Comparison of ENCODE assay signal across 20 cellular contexts in genomic region chr1:34926156-34926555, GRCh38. TPM values are rescaled to one million over a fixed set of nuclear protein-coding genes. Genes with fewer than 3 reads are reported as not detected.
DNase-seq lines count a peak whose midpoint lies in the region; ATAC-seq, FAIRE-seq and TF ChIP-seq lines count a peak whose summit lies in the region.
"Had no signal": no experiment of that assay in that cellular context is flagged by ENCODE, and none has a peak within 500 bp of the region (broad histone marks: within the 10 kb centered on the region; RNA-seq: fewer than 3 reads in every experiment).

No MANE protein-coding gene starts in this region.

- no peak overlapping the region for H2AFZ ChIP-seq in osteoblast (ENCODE audit: low read length)

- no peaks in the 10 kb centered on the region for H3K79me2 ChIP-seq in osteoblast (ENCODE audit: insufficient read depth, low read length)

- DNase-seq in H54 (ENCODE audit: insufficient read length, low spot score), result peak; percentile 50
- DNase-seq in M059J (ENCODE audit: low read depth), result peak; percentile 13
- DNase-seq in osteoblast (ENCODE audit: insufficient read length, low spot score, missing footprints), result peak; percentile 65
- no peak for DNase-seq in naive thymus-derived CD8-positive, alpha-beta T cell
- no peak for DNase-seq in NCI-H2107 (lab: John Stamatoyannopoulos, UW)
- DNase-seq: BE2C, EL, HFFc6, Kasumi-1, MM.1S, NCI-H1048, NCI-H1417 treated with DMSO at 0.1 percent for 48 hours, NCI-H187 treated with DMSO at 0.1 percent for 48 hours, NCI-H510A, OCI-M1 had no signal

- H4K20me1 ChIP-seq in osteoblast (ENCODE audit: insufficient read depth, low read length), result no peaks in the 10 kb centered on the region

- ATAC-seq in GM19452 (IDR thresholded peaks at IDR 0.05; ENCODE audit: unreplicated experiment), result no peak
- no peak for ATAC-seq in naive thymus-derived CD8-positive, alpha-beta T cell
- ATAC-seq: Right ventricle myocardium inferior had no signal

- TF ChIP-seq CTCF in osteoblast (IDR thresholded peaks at IDR 0.05; ENCODE audit: extremely low read depth, low read depth, low read length), result no peak

- H3K4me1 Mint-ChIP-seq in naive thymus-derived CD8-positive, alpha-beta T cell, result peaks cover 8 to 16% (median 10%) of the 10 kb centered on the region in 4 donors

- H3K36me3 Mint-ChIP-seq in naive thymus-derived CD8-positive, alpha-beta T cell, result peaks cover 0 to 2% (median 0%) of the 10 kb centered on the region in 3 donors

- H3K27me3 ChIP-seq in osteoblast (ENCODE audit: insufficient read depth, low read length), result peaks cover 49% of the 10 kb centered on the region

- POLR2A ChIA-PET in naive thymus-derived CD8-positive, alpha-beta T cell (lab: Charles Lee), result no interaction called here

- no peak for TF ChIP-seq POLR2A in H54 (IDR thresholded peaks at IDR 0.05; ENCODE audit: low read depth, low read length)

- H3K27ac ChIP-seq in cingulate gyrus (ENCODE audit: low read depth, low read length) (peak overlapping the region; percentile 19), osteoblast (ENCODE audit: low read depth, low read length) (no peak overlapping the region)

- H3K4me1 ChIP-seq in osteoblast (ENCODE audit: insufficient read depth, low read length), result no peaks in the 10 kb centered on the region
- H3K4me1 ChIP-seq: BE2C had no signal

- no peak overlapping the region for H3K4me3 Mint-ChIP-seq in naive thymus-derived CD8-positive, alpha-beta T cell
- H3K4me3 Mint-ChIP-seq: HFFc6 had no signal

- H3K36me3 ChIP-seq in osteoblast (ENCODE audit: insufficient read depth, low read length), result no peaks in the 10 kb centered on the region
- H3K36me3 ChIP-seq: BE2C had no signal

- FAIRE-seq in H54 (lab: Jason Lieb, UNC), result no peak
- FAIRE-seq: RCC 7860 had no signal

- H3K9me3 Mint-ChIP-seq in naive thymus-derived CD8-positive, alpha-beta T cell, result peaks cover 0 to 8% (median 0%) of the 10 kb centered on the region in 9 donors
- H3K9me3 Mint-ChIP-seq: HFFc6 had no signal

- no peak overlapping the region for H3K4me2 ChIP-seq in osteoblast (ENCODE audit: insufficient read depth, low read length)

- H3K27ac Mint-ChIP-seq in naive thymus-derived CD8-positive, alpha-beta T cell, result no peak overlapping the region
- H3K27ac Mint-ChIP-seq: HFFc6 had no signal

- no peak overlapping the region for H3K4me3 ChIP-seq in osteoblast (ENCODE audit: insufficient read depth, low read length)

- peaks cover 43 to 84% (median 66%) of the 10 kb centered on the region in 5 donors for H3K27me3 Mint-ChIP-seq in naive thymus-derived CD8-positive, alpha-beta T cell

- H3K9me3 ChIP-seq in osteoblast (ENCODE audit: low read depth, low read length), result no peaks in the 10 kb centered on the region
- H3K9me3 ChIP-seq: BE2C had no signal

RNA-seq across cellular contexts. Expression of gene DLGAP3, which starts 3.3 kb away (rescaled TPM):
- total RNA-seq in M059J (2014; rRNA removed; shearing (Covaris generic)), result 0.05 TPM in 1 of 2 replicates, not detected in the other
- total RNA-seq in osteoblast, result under 0.01 TPM in 1 of 2 replicates, not detected in the other
- total RNA-seq in naive thymus-derived CD8-positive, alpha-beta T cell, result under 1 TPM; 0.77 to 0.81 TPM
- polyA plus RNA-seq in naive thymus-derived CD8-positive, alpha-beta T cell, result under 1 TPM; 0.06 to 0.27 (median 0.16) TPM
- total RNA-seq: A673 had no signal

RNA-seq across cellular contexts. Expression of gene TMEM35B, which starts 59.0 kb away (rescaled TPM):
- 42.5 and 51.6 TPM in 2 replicates for total RNA-seq in M059J (2014; rRNA removed; shearing (Covaris generic))
- total RNA-seq in osteoblast, result 22.1 and 23.0 TPM in 2 replicates
- 10 to 100 TPM; 34.3 to 36.4 TPM for total RNA-seq in naive thymus-derived CD8-positive, alpha-beta T cell
- polyA plus RNA-seq in naive thymus-derived CD8-positive, alpha-beta T cell, result 100 to 1,000 TPM; 145 to 154 (median 146) TPM

Comparison
In these comparisons a context has a peak if more than half of its experiments do, and no peak if none do; other contexts are left out.
1. DNase-seq: peak in H54 (single experiment), M059J (single experiment) and osteoblast (single experiment); none in naive thymus-derived CD8-positive, alpha-beta T cell (0 of 10) and NCI-H2107 (single experiment).